1 cellular context compared by ENCODE assay signal in the genomic region with DNA sequence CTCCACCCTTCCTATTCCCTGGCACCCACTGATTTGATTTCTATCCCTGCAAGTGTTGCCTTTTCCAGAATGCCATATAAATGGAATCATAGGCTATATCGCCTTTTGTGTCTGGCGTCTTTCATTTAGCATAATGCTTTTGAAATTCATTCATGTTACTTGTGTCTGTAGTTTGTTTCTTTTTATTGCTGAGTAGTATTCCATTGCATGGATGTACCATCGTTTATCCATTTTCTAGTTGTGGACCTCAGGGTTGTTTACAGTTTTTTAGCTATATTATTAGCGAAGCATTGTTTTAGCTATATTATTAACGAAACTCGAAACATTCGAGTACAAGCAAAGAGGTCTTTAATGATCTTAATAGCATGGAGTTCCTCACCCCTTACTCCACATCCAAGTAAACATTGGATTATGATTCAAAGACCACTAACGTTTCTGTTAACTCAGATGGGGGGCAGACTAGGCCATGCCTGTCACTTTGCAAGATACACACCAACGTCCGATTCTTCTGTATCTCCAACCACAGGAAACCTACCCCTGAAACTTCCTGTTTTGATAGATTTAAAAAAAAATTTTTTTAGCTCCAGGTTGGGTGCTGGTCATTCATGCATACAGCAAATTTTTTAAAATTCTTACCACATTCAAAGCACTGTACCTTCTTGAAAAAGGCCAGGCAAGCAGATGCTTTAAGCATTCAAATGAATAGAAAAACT.
A peak's percentile ranks its signal among the peaks of the same experiment; 100 is the strongest.
TF ChIP-seq lines count a peak whose summit lies in the region.

No MANE protein-coding gene starts in this region.

TF ChIP-seq in GM12878, 131 proteins besides CTCF, POLR2A, EP300 and RAD21 (continued from another document):
- TF ChIP-seq, protein P1, sequence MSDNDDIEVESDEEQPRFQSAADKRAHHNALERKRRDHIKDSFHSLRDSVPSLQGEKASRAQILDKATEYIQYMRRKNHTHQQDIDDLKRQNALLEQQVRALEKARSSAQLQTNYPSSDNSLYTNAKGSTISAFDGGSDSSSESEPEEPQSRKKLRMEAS (IDR thresholded peaks at IDR 0.05; ENCODE audit: low read depth, low read length): no peak
- TF ChIP-seq SMAD1 (IDR thresholded peaks at IDR 0.05; ENCODE audit: low read depth, partially characterized antibody): no peak
- no peak for TF ChIP-seq SRF (IDR thresholded peaks at IDR 0.05; ENCODE audit: low read depth in 2 of 2, low read length in 2 of 2)
- peak; percentile 82 for TF ChIP-seq RUNX3 (IDR thresholded peaks at IDR 0.05; ENCODE audit: low read length)
- TF ChIP-seq EGR1 (IDR thresholded peaks at IDR 0.05; ENCODE audit: borderline replicate concordance in 1 of 2, low read depth in 2 of 2, low read length in 2 of 2): no peak
- TF ChIP-seq RB1 (IDR thresholded peaks at IDR 0.05; ENCODE audit: borderline replicate concordance): no peak
- no peak for TF ChIP-seq HDAC6 (IDR thresholded peaks at IDR 0.05; ENCODE audit: unreplicated experiment)
- no peak for TF ChIP-seq MYB (IDR thresholded peaks at IDR 0.05; ENCODE audit: borderline replicate concordance, low read depth, low read length)
- TF ChIP-seq CEBPB (IDR thresholded peaks at IDR 0.05; ENCODE audit: borderline replicate concordance in 1 of 2, low read depth in 2 of 2, low read length in 2 of 2): no peak
- TF ChIP-seq, protein P2, sequence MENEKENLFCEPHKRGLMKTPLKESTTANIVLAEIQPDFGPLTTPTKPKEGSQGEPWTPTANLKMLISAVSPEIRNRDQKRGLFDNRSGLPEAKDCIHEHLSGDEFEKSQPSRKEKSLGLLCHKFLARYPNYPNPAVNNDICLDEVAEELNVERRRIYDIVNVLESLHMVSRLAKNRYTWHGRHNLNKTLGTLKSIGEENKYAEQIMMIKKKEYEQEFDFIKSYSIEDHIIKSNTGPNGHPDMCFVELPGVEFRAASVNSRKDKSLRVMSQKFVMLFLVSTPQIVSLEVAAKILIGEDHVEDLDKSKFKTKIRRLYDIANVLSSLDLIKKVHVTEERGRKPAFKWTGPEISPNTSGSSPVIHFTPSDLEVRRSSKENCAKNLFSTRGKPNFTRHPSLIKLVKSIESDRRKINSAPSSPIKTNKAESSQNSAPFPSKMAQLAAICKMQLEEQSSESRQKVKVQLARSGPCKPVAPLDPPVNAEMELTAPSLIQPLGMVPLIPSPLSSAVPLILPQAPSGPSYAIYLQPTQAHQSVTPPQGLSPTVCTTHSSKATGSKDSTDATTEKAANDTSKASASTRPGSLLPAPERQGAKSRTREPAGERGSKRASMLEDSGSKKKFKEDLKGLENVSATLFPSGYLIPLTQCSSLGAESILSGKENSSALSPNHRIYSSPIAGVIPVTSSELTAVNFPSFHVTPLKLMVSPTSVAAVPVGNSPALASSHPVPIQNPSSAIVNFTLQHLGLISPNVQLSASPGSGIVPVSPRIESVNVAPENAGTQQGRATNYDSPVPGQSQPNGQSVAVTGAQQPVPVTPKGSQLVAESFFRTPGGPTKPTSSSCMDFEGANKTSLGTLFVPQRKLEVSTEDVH (IDR thresholded peaks at IDR 0.05; ENCODE audit: low read depth, partially characterized antibody): no peak
- TF ChIP-seq CHD4 (IDR thresholded peaks at IDR 0.05): no peak
- peak; percentile 88 for TF ChIP-seq NFIC (IDR thresholded peaks at IDR 0.05; ENCODE audit: low read depth, low read length)
- TF ChIP-seq, protein P3, sequence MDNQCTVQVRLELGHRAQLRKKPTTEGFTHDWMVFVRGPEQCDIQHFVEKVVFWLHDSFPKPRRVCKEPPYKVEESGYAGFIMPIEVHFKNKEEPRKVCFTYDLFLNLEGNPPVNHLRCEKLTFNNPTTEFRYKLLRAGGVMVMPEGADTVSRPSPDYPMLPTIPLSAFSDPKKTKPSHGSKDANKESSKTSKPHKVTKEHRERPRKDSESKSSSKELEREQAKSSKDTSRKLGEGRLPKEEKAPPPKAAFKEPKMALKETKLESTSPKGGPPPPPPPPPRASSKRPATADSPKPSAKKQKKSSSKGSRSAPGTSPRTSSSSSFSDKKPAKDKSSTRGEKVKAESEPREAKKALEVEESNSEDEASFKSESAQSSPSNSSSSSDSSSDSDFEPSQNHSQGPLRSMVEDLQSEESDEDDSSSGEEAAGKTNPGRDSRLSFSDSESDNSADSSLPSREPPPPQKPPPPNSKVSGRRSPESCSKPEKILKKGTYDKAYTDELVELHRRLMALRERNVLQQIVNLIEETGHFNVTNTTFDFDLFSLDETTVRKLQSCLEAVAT (IDR thresholded peaks at IDR 0.05): no peak
- TF ChIP-seq ZNF384 (IDR thresholded peaks at IDR 0.05; ENCODE audit: borderline replicate concordance, low read depth, low read length): peak; percentile 58
- TF ChIP-seq, protein P4, sequence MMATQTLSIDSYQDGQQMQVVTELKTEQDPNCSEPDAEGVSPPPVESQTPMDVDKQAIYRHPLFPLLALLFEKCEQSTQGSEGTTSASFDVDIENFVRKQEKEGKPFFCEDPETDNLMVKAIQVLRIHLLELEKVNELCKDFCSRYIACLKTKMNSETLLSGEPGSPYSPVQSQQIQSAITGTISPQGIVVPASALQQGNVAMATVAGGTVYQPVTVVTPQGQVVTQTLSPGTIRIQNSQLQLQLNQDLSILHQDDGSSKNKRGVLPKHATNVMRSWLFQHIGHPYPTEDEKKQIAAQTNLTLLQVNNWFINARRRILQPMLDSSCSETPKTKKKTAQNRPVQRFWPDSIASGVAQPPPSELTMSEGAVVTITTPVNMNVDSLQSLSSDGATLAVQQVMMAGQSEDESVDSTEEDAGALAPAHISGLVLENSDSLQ (IDR thresholded peaks at IDR 0.05): peak; percentile 44; the same call in 1 of the 2 replicates
- 0 out of 2 replicates have a peak, but pooled peaks have one; percentile 40 for TF ChIP-seq MEF2A (IDR thresholded peaks at IDR 0.05; ENCODE audit: insufficient read depth, low read depth, low read length)
- peak; percentile 48; the same call in 1 of the 2 replicates for TF ChIP-seq TBL1XR1 (IDR thresholded peaks at IDR 0.05; ENCODE audit: low read depth, low read length)
- 0 out of 2 replicates have a peak, but pooled peaks have one; percentile 10 for TF ChIP-seq SIN3A (IDR thresholded peaks at IDR 0.05; ENCODE audit: low read depth, low read length)
- peak; percentile 69; the same call in 1 of the 2 replicates for TF ChIP-seq GABPA (IDR thresholded peaks at IDR 0.05; ENCODE audit: low read depth)
- TF ChIP-seq, protein P5, sequence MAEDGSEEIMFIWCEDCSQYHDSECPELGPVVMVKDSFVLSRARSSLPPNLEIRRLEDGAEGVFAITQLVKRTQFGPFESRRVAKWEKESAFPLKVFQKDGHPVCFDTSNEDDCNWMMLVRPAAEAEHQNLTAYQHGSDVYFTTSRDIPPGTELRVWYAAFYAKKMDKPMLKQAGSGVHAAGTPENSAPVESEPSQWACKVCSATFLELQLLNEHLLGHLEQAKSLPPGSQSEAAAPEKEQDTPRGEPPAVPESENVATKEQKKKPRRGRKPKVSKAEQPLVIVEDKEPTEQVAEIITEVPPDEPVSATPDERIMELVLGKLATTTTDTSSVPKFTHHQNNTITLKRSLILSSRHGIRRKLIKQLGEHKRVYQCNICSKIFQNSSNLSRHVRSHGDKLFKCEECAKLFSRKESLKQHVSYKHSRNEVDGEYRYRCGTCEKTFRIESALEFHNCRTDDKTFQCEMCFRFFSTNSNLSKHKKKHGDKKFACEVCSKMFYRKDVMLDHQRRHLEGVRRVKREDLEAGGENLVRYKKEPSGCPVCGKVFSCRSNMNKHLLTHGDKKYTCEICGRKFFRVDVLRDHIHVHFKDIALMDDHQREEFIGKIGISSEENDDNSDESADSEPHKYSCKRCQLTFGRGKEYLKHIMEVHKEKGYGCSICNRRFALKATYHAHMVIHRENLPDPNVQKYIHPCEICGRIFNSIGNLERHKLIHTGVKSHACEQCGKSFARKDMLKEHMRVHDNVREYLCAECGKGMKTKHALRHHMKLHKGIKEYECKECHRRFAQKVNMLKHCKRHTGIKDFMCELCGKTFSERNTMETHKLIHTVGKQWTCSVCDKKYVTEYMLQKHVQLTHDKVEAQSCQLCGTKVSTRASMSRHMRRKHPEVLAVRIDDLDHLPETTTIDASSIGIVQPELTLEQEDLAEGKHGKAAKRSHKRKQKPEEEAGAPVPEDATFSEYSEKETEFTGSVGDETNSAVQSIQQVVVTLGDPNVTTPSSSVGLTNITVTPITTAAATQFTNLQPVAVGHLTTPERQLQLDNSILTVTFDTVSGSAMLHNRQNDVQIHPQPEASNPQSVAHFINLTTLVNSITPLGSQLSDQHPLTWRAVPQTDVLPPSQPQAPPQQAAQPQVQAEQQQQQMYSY (CRISPR knock-in tag; IDR thresholded peaks at IDR 0.05): no peak
- TF ChIP-seq BRCA1 (IDR thresholded peaks at IDR 0.05; ENCODE audit: low read depth, low read length): no peak
- TF ChIP-seq NFXL1 (IDR thresholded peaks at IDR 0.05; ENCODE audit: borderline replicate concordance): no peak
- TF ChIP-seq CBX3 (IDR thresholded peaks at IDR 0.05; ENCODE audit: borderline replicate concordance, low read depth): no peak
- no peak for TF ChIP-seq ASH2L (IDR thresholded peaks at IDR 0.05; ENCODE audit: borderline replicate concordance, low read depth)
- TF ChIP-seq STAT1 (conservative IDR thresholded peaks at IDR 0.05): no peak
- TF ChIP-seq, protein P6, sequence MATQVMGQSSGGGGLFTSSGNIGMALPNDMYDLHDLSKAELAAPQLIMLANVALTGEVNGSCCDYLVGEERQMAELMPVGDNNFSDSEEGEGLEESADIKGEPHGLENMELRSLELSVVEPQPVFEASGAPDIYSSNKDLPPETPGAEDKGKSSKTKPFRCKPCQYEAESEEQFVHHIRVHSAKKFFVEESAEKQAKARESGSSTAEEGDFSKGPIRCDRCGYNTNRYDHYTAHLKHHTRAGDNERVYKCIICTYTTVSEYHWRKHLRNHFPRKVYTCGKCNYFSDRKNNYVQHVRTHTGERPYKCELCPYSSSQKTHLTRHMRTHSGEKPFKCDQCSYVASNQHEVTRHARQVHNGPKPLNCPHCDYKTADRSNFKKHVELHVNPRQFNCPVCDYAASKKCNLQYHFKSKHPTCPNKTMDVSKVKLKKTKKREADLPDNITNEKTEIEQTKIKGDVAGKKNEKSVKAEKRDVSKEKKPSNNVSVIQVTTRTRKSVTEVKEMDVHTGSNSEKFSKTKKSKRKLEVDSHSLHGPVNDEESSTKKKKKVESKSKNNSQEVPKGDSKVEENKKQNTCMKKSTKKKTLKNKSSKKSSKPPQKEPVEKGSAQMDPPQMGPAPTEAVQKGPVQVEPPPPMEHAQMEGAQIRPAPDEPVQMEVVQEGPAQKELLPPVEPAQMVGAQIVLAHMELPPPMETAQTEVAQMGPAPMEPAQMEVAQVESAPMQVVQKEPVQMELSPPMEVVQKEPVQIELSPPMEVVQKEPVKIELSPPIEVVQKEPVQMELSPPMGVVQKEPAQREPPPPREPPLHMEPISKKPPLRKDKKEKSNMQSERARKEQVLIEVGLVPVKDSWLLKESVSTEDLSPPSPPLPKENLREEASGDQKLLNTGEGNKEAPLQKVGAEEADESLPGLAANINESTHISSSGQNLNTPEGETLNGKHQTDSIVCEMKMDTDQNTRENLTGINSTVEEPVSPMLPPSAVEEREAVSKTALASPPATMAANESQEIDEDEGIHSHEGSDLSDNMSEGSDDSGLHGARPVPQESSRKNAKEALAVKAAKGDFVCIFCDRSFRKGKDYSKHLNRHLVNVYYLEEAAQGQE (IDR thresholded peaks at IDR 0.05; ENCODE audit: low read depth, low read length): no peak
- TF ChIP-seq YBX1 (IDR thresholded peaks at IDR 0.05): no peak
- no peak for TF ChIP-seq CBX5 (IDR thresholded peaks at IDR 0.05; ENCODE audit: low read depth)
- TF ChIP-seq MYC (IDR thresholded peaks at IDR 0.05; ENCODE audit: insufficient read depth, insufficient read length, insufficient replicate concordance, low read length, severe bottlenecking): no peak
- TF ChIP-seq MTA3 (IDR thresholded peaks at IDR 0.05; ENCODE audit: borderline replicate concordance, low read length): peak; percentile 45; the same call in 1 of the 2 replicates
- no peak for TF ChIP-seq TARDBP (IDR thresholded peaks at IDR 0.05; ENCODE audit: borderline replicate concordance)
- TF ChIP-seq, protein P7, sequence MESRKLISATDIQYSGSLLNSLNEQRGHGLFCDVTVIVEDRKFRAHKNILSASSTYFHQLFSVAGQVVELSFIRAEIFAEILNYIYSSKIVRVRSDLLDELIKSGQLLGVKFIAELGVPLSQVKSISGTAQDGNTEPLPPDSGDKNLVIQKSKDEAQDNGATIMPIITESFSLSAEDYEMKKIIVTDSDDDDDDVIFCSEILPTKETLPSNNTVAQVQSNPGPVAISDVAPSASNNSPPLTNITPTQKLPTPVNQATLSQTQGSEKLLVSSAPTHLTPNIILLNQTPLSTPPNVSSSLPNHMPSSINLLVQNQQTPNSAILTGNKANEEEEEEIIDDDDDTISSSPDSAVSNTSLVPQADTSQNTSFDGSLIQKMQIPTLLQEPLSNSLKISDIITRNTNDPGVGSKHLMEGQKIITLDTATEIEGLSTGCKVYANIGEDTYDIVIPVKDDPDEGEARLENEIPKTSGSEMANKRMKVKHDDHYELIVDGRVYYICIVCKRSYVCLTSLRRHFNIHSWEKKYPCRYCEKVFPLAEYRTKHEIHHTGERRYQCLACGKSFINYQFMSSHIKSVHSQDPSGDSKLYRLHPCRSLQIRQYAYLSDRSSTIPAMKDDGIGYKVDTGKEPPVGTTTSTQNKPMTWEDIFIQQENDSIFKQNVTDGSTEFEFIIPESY (IDR thresholded peaks at IDR 0.05): no peak
